20 cellular contexts compared by ENCODE assay signal in genomic region chr2:200767111-200767885, GRCh38. TPM values are rescaled to one million over a fixed set of nuclear protein-coding genes. Genes with fewer than 3 reads are reported as not detected.
DNase-seq lines count a peak whose midpoint lies in the region; ATAC-seq, FAIRE-seq and TF ChIP-seq lines count a peak whose summit lies in the region.
"Had no signal": no experiment of that assay in that cellular context is flagged by ENCODE, and none has a peak within 500 bp of the region (broad histone marks: within the 10 kb centered on the region; RNA-seq: fewer than 3 reads in every experiment).

No MANE protein-coding gene starts in this region.

- H3K79me2 ChIP-seq in HepG2 (ENCODE audit: insufficient read depth, low read length) = no peaks in the 10 kb centered on the region

- H3K36me3 Mint-ChIP-seq in activated CD4-positive, alpha-beta T cell treated with anti-CD3 and anti-CD28 coated beads for 36 hours (ENCODE audit: low read depth) = no peaks in the 10 kb centered on the region
- no peaks in the 10 kb centered on the region for H3K36me3 Mint-ChIP-seq in endothelial cell (ENCODE audit: low read depth, unreplicated experiment)
- H3K36me3 Mint-ChIP-seq in activated naive CD4-positive, alpha-beta T cell treated with anti-CD3 and anti-CD28 coated beads, Interleukin-2, amount 50 U/mL, for 72 hours = peaks cover 0 to 7% of the 10 kb centered on the region in 2 donors
- H3K36me3 Mint-ChIP-seq: IgD-negative memory B cell had no signal

- 59% methylated on average over 10 of the region's 12 CpGs for WGBS in HepG2 (ENCODE audit: low lambda C conversion rate)

- no peaks in the 10 kb centered on the region for H4K20me1 ChIP-seq in HepG2 (ENCODE audit: insufficient read depth, low read length)

- H3K4me1 ChIP-seq in HepG2 (ENCODE audit: insufficient read depth, low read length) = peaks cover 23% of the 10 kb centered on the region

- H3K4me3 Mint-ChIP-seq in activated CD4-positive, alpha-beta T cell treated with anti-CD3 and anti-CD28 coated beads for 36 hours = no peak overlapping the region
- no peak overlapping the region for H3K4me3 Mint-ChIP-seq in endothelial cell (ENCODE audit: unreplicated experiment)
- H3K4me3 Mint-ChIP-seq: IgD-negative memory B cell had no signal

- DNase-seq in activated CD4-positive, alpha-beta T cell treated with anti-CD3 and anti-CD28 coated beads for 36 hours = no peak
- DNase-seq in activated CD4-positive, alpha-beta T cell treated with anti-CD3 and anti-CD28 coated beads, Interleukin-2, amount 50 U/mL, for 4 hours = no peak
- DNase-seq in bronchial epithelial cell (ENCODE audit: low read depth) = peak; percentile 52
- DNase-seq in HepG2 (ENCODE audit: low spot score) = no peak
- no peak for DNase-seq in endothelial cell (ENCODE audit: low spot score)
- no peak for DNase-seq in activated naive CD4-positive, alpha-beta T cell treated with anti-CD3 and anti-CD28 coated beads, Interleukin-2, amount 50 U/mL, for 72 hours (ENCODE audit: low spot score in 2 of 2)
- no peak for DNase-seq in H54 (ENCODE audit: insufficient read length, low spot score)
- DNase-seq: COR-L47, DMS153, H7, NCI-H1694, NCI-H2171, NCI-H446 treated with DMSO at 0.1 percent for 48 hours, NCI-H82, Peyer's patch, SHP77 treated with DMSO at 0.1 percent for 48 hours had no signal

- in situ Hi-C loops in HepG2 (cut with HindIII; ENCODE audit: extremely low pct_ligation_motif_present, low pct_unique_long_range_greater_than_20kb) = no loop called here

- H3K27me3 Mint-ChIP-seq in activated CD4-positive, alpha-beta T cell treated with anti-CD3 and anti-CD28 coated beads for 36 hours = no peaks in the 10 kb centered on the region
- H3K27me3 Mint-ChIP-seq in endothelial cell (ENCODE audit: unreplicated experiment) = peaks cover 1% of the 10 kb centered on the region

- no peak for TF ChIP-seq POLR2A in HepG2 (IDR thresholded peaks at IDR 0.05; ENCODE audit: insufficient read depth in 1 of 2, low read depth in 2 of 2, low read length in 2 of 2)
- no peak for TF ChIP-seq POLR2A in H54 (IDR thresholded peaks at IDR 0.05; ENCODE audit: low read depth, low read length)

- no peaks in the 10 kb centered on the region for H3K9me3 Mint-ChIP-seq in activated CD4-positive, alpha-beta T cell treated with anti-CD3 and anti-CD28 coated beads for 36 hours (ENCODE audit: low read depth)
- H3K9me3 Mint-ChIP-seq in endothelial cell (ENCODE audit: unreplicated experiment) = no peaks in the 10 kb centered on the region
- H3K9me3 Mint-ChIP-seq in activated naive CD4-positive, alpha-beta T cell treated with anti-CD3 and anti-CD28 coated beads, Interleukin-2, amount 50 U/mL, for 72 hours = peaks cover under 1 to 5% of the 10 kb centered on the region in 2 donors
- H3K9me3 Mint-ChIP-seq: IgD-negative memory B cell had no signal

- no peaks in the 10 kb centered on the region for H3K36me3 ChIP-seq in bronchial epithelial cell (ENCODE audit: control insufficient read depth, insufficient read depth, low read length)
- H3K36me3 ChIP-seq in HepG2 (replicated peaks in 1 of 2; ENCODE audit: control insufficient read depth in 1 of 2, insufficient read depth in 2 of 2, low read length in 2 of 2) = no peaks in the 10 kb centered on the region
- H3K36me3 ChIP-seq: Peyer's patch had no signal

- H3K9ac ChIP-seq in HepG2 (ENCODE audit: insufficient read depth, low read depth, low read length) = no peak overlapping the region

- POLR2A ChIA-PET in activated CD4-positive, alpha-beta T cell treated with anti-CD3 and anti-CD28 coated beads for 36 hours (lab: Charles Lee) = no interaction called here
- POLR2A ChIA-PET in HepG2 (lab: Yijun Ruan, JAX) = interaction anchor here (1.0 to 5.0 kb wide), 5 partner anchors 10 to 36 kb away, joined by 3 to 38 read pairs (median 14); no protein-coding TSS in a partner anchor

- TF ChIP-seq EP300 in HepG2 (IDR thresholded peaks at IDR 0.05; ENCODE audit: low read depth in 2 of 2, low read length in 2 of 2) (no peak), HepG2 (CRISPR knock-in tag; IDR thresholded peaks at IDR 0.05; ENCODE audit: borderline replicate concordance) (no peak)

- H3K27me3 ChIP-seq in bronchial epithelial cell (ENCODE audit: control insufficient read depth, insufficient read depth, low read length) = no peaks in the 10 kb centered on the region
- H3K27me3 ChIP-seq in HepG2 (ENCODE audit: control insufficient read depth in 1 of 2, insufficient read depth in 2 of 2, low read length in 2 of 2) = peaks cover 3 to 25% of the 10 kb centered on the region in 2 experiments; a peak in 3 of 5 replicates
- H3K27me3 ChIP-seq: Peyer's patch had no signal

- intact Hi-C loops in activated CD4-positive, alpha-beta T cell treated with anti-CD3 and anti-CD28 coated beads for 36 hours (cut with DNase I, micrococcal nuclease) = no loop called here
- intact Hi-C loops in HepG2 (cut with micrococcal nuclease; ENCODE audit: unreplicated experiment) = no loop called here

- TF ChIP-seq CTCF in bronchial epithelial cell (IDR thresholded peaks at IDR 0.05; ENCODE audit: insufficient read depth, low read length, severe bottlenecking) (no peak), HepG2 (CRISPR knock-in tag; IDR thresholded peaks at IDR 0.05) (no peak), endothelial cell (IDR thresholded peaks at IDR 0.05; ENCODE audit: unreplicated experiment) (no peak)

- no peaks in the 10 kb centered on the region for H3K9me3 ChIP-seq in HepG2 (ENCODE audit: low read length)
- H3K9me3 ChIP-seq: Peyer's patch had no signal

- no TSS peak for BruUV-seq in HepG2 (replicated peaks; lab: Mats Ljungman, UMichigan)

- no peak overlapping the region for H3K4me2 ChIP-seq in HepG2 (ENCODE audit: low read depth, low read length)

- no peak for FAIRE-seq in bronchial epithelial cell (lab: Jason Lieb, UNC)
- no peak for FAIRE-seq in HepG2 (lab: Jason Lieb, UNC)
- FAIRE-seq in H54 (lab: Jason Lieb, UNC) = no peak
- FAIRE-seq: A204.1 had no signal

- H3K4me1 Mint-ChIP-seq in activated CD4-positive, alpha-beta T cell treated with anti-CD3 and anti-CD28 coated beads for 36 hours = peaks cover 30% of the 10 kb centered on the region
- no peaks in the 10 kb centered on the region for H3K4me1 Mint-ChIP-seq in endothelial cell (ENCODE audit: unreplicated experiment)

- CTCF ChIA-PET in activated CD4-positive, alpha-beta T cell treated with anti-CD3 and anti-CD28 coated beads for 36 hours (lab: Charles Lee) = interaction anchor here (0.6 kb wide), 1 partner anchor 152 kb away, joined by 3 read pairs; no protein-coding TSS in a partner anchor
- CTCF ChIA-PET in HepG2 (lab: Yijun Ruan, JAX; ENCODE audit: low intra/inter-chr PET ratio, low total read pairs) = no interaction called here

- no peak overlapping the region for H3K27ac ChIP-seq in HepG2 (ENCODE audit: extremely low read length, insufficient read depth, low read length)
- H3K27ac ChIP-seq: C4-2B, Peyer's patch had no signal

- ATAC-seq in activated CD4-positive, alpha-beta T cell treated with anti-CD3 and anti-CD28 coated beads for 36 hours = no peak
- ATAC-seq in HepG2 = peak; percentile 69
- ATAC-seq in HG03432 (IDR thresholded peaks at IDR 0.05; ENCODE audit: unreplicated experiment) = no peak
- no peak for ATAC-seq in activated naive CD4-positive, alpha-beta T cell treated with anti-CD3 and anti-CD28 coated beads, Interleukin-2, amount 50 U/mL, for 72 hours

- peak overlapping the region; percentile 11 for H3K27ac Mint-ChIP-seq in activated CD4-positive, alpha-beta T cell treated with anti-CD3 and anti-CD28 coated beads for 36 hours
- H3K27ac Mint-ChIP-seq in endothelial cell (ENCODE audit: unreplicated experiment) = no peak overlapping the region
- no peak overlapping the region for H3K27ac Mint-ChIP-seq in activated naive CD4-positive, alpha-beta T cell treated with anti-CD3 and anti-CD28 coated beads, Interleukin-2, amount 50 U/mL, for 72 hours
- H3K27ac Mint-ChIP-seq: IgD-negative memory B cell had no signal

- no peak for TF ChIP-seq RAD21 in HepG2 (CRISPR knock-in tag; IDR thresholded peaks at IDR 0.05)

- no peak overlapping the region for H3K4me3 ChIP-seq in bronchial epithelial cell (ENCODE audit: low read depth, low read length)
- H3K4me3 ChIP-seq in HepG2 (replicated peaks in 1 of 3; ENCODE audit: insufficient read depth in 1 of 3, low read depth in 2 of 3, low read length in 3 of 3) = no peak overlapping the region
- H3K4me3 ChIP-seq: Peyer's patch had no signal

- H2AFZ ChIP-seq in HepG2 (ENCODE audit: low read length) = no peak overlapping the region

TF ChIP-seq in HepG2, 621 proteins besides CTCF, POLR2A, EP300 and RAD21 (continues in another document):
- TF ChIP-seq NCOA5 (CRISPR knock-in tag; IDR thresholded peaks at IDR 0.05) (no peak), SMAD3 (CRISPR knock-in tag; IDR thresholded peaks at IDR 0.05) (no peak), POLR2AphosphoS2 (IDR thresholded peaks at IDR 0.05; ENCODE audit: low read depth, low read length) (no peak)

RNA-seq across cellular contexts. Expression of gene BZW1, which starts 44.4 kb away (rescaled TPM):
- total RNA-seq in activated CD4-positive, alpha-beta T cell treated with anti-CD3 and anti-CD28 coated beads for 36 hours = 100 to 1,000 TPM; 413 to 474 TPM
- total RNA-seq in bronchial epithelial cell (546 and 792 TPM in 2 replicates), HepG2 (2016; rRNA removed; fragmentation: Illumina TruSeq; extraction: Trizol) (384 and 709 TPM in 2 replicates), endothelial cell (ENCODE audit: unreplicated experiment) (302 TPM)
- total RNA-seq in HepG2 (2016; cell fraction: cytosol; rRNA removed; fragmentation: Illumina TruSeq; extraction: Trizol; ENCODE audit: low read depth) = 49.4 and 52.0 TPM in 2 replicates
- 384 and 712 TPM in 2 replicates for total RNA-seq in HepG2 (2016; cell fraction: insoluble cytoplasmic fraction; rRNA removed; fragmentation: Illumina TruSeq; extraction: Trizol)
- 128 and 149 TPM in 2 replicates for total RNA-seq in HepG2 (2016; cell fraction: membrane; rRNA removed; fragmentation: Illumina TruSeq; extraction: Trizol)
- total RNA-seq in HepG2 (2016; cell fraction: nucleus; rRNA removed; fragmentation: Illumina TruSeq; extraction: Trizol) = 204 and 212 TPM in 2 replicates
- polyA plus RNA-seq in HepG2 (2011; rRNA removed) = 102 and 106 TPM in 2 replicates
- polyA plus RNA-seq in HepG2 (2011; cell fraction: cytosol; rRNA removed) = 66.0 and 86.9 TPM in 2 replicates
- 34.9 and 38.3 TPM in 2 replicates for polyA plus RNA-seq in HepG2 (2011; cell fraction: nucleus; rRNA removed)
- polyA plus RNA-seq in HepG2 (2012) = 149 and 200 TPM in 2 replicates
- polyA plus RNA-seq in HepG2 (2016; cell fraction: cytosol; fragmentation: Illumina TruSeq; extraction: Trizol; ENCODE audit: low read depth) = 39.8 and 47.1 TPM in 2 replicates
- 442 and 506 TPM in 2 replicates for polyA plus RNA-seq in HepG2 (2016; cell fraction: insoluble cytoplasmic fraction; fragmentation: Illumina TruSeq; extraction: Trizol; ENCODE audit: low read depth)
- polyA plus RNA-seq in HepG2 (2016; cell fraction: membrane; fragmentation: Illumina TruSeq; extraction: Trizol; ENCODE audit: low read depth) = 90.4 and 101 TPM in 2 replicates
- 131 and 143 TPM in 2 replicates for polyA plus RNA-seq in HepG2 (2016; cell fraction: nucleus; fragmentation: Illumina TruSeq; extraction: Trizol; ENCODE audit: insufficient read depth, low read depth)
- 198 and 668 TPM in 2 replicates for polyA minus RNA-seq in HepG2 (2011; rRNA and poly(A)+ RNA removed; ENCODE audit: low replicate concordance)
- polyA minus RNA-seq in HepG2 (2011; cell fraction: cytosol; rRNA and poly(A)+ RNA removed) = 190 and 223 TPM in 2 replicates
- polyA minus RNA-seq in HepG2 (2011; cell fraction: nucleus; rRNA and poly(A)+ RNA removed) = 207 and 220 TPM in 2 replicates
- total RNA-seq in activated naive CD4-positive, alpha-beta T cell treated with anti-CD3 and anti-CD28 coated beads, Interleukin-2, amount 50 U/mL, for 72 hours = 100 to 1,000 TPM; 492 to 527 TPM
